In genomic region chr3:121834079-121834730, GRCh38 we compare ENCODE assay signal across 8 cellular contexts. TPM values are rescaled to one million over a fixed set of nuclear protein-coding genes. Genes with fewer than 3 reads are reported as not detected.
DNase-seq lines count a peak whose midpoint lies in the region; ATAC-seq and TF ChIP-seq lines count a peak whose summit lies in the region.

No MANE protein-coding gene starts in this region.

- peak overlapping the region; percentile 66 to 91 (median 88) for H3K27ac ChIP-seq in BLaER1 treated with 17β-estradiol and CSF1 and Interleukin-3, amounts not matched to agents 10 nM and 100 nM
- no peak overlapping the region for H3K27ac ChIP-seq in neural progenitor cell

- H3K27ac Mint-ChIP-seq in T-cell: peak overlapping the region; percentile 91 to 95
- H3K27ac Mint-ChIP-seq in neural progenitor cell: peak overlapping the region; percentile 87

- peaks cover 30% of the 10 kb centered on the region for H3K79me2 ChIP-seq in neural progenitor cell (ENCODE audit: low read depth)

- H3K9me3 Mint-ChIP-seq in T-cell (no peaks in the 10 kb centered on the region), neural progenitor cell (no peaks in the 10 kb centered on the region)

- H2AFZ ChIP-seq in neural progenitor cell (replicated peaks): peak overlapping the region; percentile 58

- H3K9ac ChIP-seq in BLaER1 treated with 17β-estradiol and CSF1 and Interleukin-3, amounts not matched to agents 10 nM and 100 nM: peak overlapping the region; percentile 85 to 92 (median 91)
- H3K9ac ChIP-seq in neural progenitor cell: peak overlapping the region; percentile 51

- peak overlapping the region; percentile 87 to 99 (median 92) for H3K4me2 ChIP-seq in BLaER1 treated with 17β-estradiol and CSF1 and Interleukin-3, amounts not matched to agents 10 nM and 100 nM
- peak overlapping the region; percentile 76 for H3K4me2 ChIP-seq in neural progenitor cell

- DNase-seq in H7: peak; percentile 29
- DNase-seq in T-cell: peak in 1 of 34 experiments; percentile 2
- peak; percentile 15 for DNase-seq in fibroblast of mammary gland (ENCODE audit: low read depth)
- DNase-seq in neural progenitor cell (ENCODE audit: low spot score): peak; percentile 38
- no peak for DNase-seq in stimulated activated naive CD4-positive, alpha-beta T cell treated with Interleukin-2 at 50 U/mL for 16 hours (lab: John Stamatoyannopoulos, UW)

- peaks cover 0 to 25% (median 3%) of the 10 kb centered on the region in 11 experiments; a peak in 7 of 22 replicates for H4K20me1 ChIP-seq in BLaER1 treated with 17β-estradiol and CSF1 and Interleukin-3, amounts not matched to agents 10 nM and 100 nM
- H4K20me1 ChIP-seq in neural progenitor cell (ENCODE audit: low read depth): no peaks in the 10 kb centered on the region

- peaks cover 32 to 42% (median 37%) of the 10 kb centered on the region in 10 experiments for H3K4me1 ChIP-seq in BLaER1 treated with 17β-estradiol and CSF1 and Interleukin-3, amounts not matched to agents 10 nM and 100 nM
- peaks cover 14% of the 10 kb centered on the region for H3K4me1 ChIP-seq in neural progenitor cell

- POLR2A ChIA-PET in T-cell (lab: Charles Lee): interaction anchor here in 1 of 2 donors (0.6 to 1.0 kb wide), 6 partner anchors 13 to 583 kb away, joined by 3 to 7 read pairs (median 4); partner anchors contain the start of genes FAM162A, GOLGB1 and HCLS1

- peaks cover 0 to 7% (median 4%) of the 10 kb centered on the region in 11 experiments; a peak in 13 of 22 replicates for H3K9me3 ChIP-seq in BLaER1 treated with 17β-estradiol and CSF1 and Interleukin-3, amounts not matched to agents 10 nM and 100 nM (replicated peaks in 1 of 11)
- no peaks in the 10 kb centered on the region for H3K9me3 ChIP-seq in neural progenitor cell (ENCODE audit: low read depth)

- no peaks in the 10 kb centered on the region for H3F3A ChIP-seq in neural progenitor cell (ENCODE audit: low read depth)

- no peaks in the 10 kb centered on the region for H3K27me3 Mint-ChIP-seq in T-cell
- H3K27me3 Mint-ChIP-seq in neural progenitor cell (ENCODE audit: insufficient read depth, low read depth): no peaks in the 10 kb centered on the region

- peak overlapping the region; percentile 72 to 92 (median 82) for H3K4me3 ChIP-seq in BLaER1 treated with 17β-estradiol and CSF1 and Interleukin-3, amounts not matched to agents 10 nM and 100 nM
- H3K4me3 ChIP-seq in H7 (ENCODE audit: insufficient read depth, low read depth, low read length): peak overlapping the region; percentile 71
- peak overlapping the region; percentile 85 for H3K4me3 ChIP-seq in fibroblast of mammary gland (ENCODE audit: control insufficient read depth, low read depth, low read length)
- peak overlapping the region; percentile 76 for H3K4me3 ChIP-seq in neural progenitor cell

- peaks cover 51 to 61% (median 60%) of the 10 kb centered on the region in 3 donors for H3K4me1 Mint-ChIP-seq in T-cell
- peaks cover 13% of the 10 kb centered on the region for H3K4me1 Mint-ChIP-seq in neural progenitor cell

- H3K27me3 ChIP-seq in BLaER1 treated with 17β-estradiol and CSF1 and Interleukin-3, amounts not matched to agents 10 nM and 100 nM: no peaks in the 10 kb centered on the region
- H3K27me3 ChIP-seq in H7 (ENCODE audit: control insufficient read depth, insufficient read depth, low read length): peaks cover 4% of the 10 kb centered on the region
- H3K27me3 ChIP-seq in neural progenitor cell: peaks cover 20% of the 10 kb centered on the region

- TF ChIP-seq CTCF in fibroblast of mammary gland (conservative IDR thresholded peaks at IDR 0.05; ENCODE audit: control insufficient read depth, insufficient read depth, low read depth, low read length) (no peak), neural progenitor cell (IDR thresholded peaks at IDR 0.05) (no peak)

- H3K36me3 Mint-ChIP-seq in T-cell: peaks cover 26% of the 10 kb centered on the region
- peaks cover 15% of the 10 kb centered on the region for H3K36me3 Mint-ChIP-seq in neural progenitor cell

- ATAC-seq in T-cell (replicated peaks in 1 of 4) (peak in 1 of 4 experiments; percentile 0), GM21737 (IDR thresholded peaks at IDR 0.05; ENCODE audit: unreplicated experiment) (no peak), HG03139 (IDR thresholded peaks at IDR 0.05; ENCODE audit: unreplicated experiment) (no peak)

- H3K4me3 Mint-ChIP-seq in T-cell (peak overlapping the region; percentile 90 to 98 (median 95)), neural progenitor cell (peak overlapping the region; percentile 94)

- CTCF ChIA-PET in T-cell (lab: Charles Lee): interaction anchor here in 1 of 2 donors (0.9 kb wide), 1 partner anchor 174 kb away, joined by 3 read pairs; no protein-coding TSS in a partner anchor

- peaks cover 27 to 69% (median 52%) of the 10 kb centered on the region in 11 experiments; a peak in 21 of 22 replicates for H3K36me3 ChIP-seq in BLaER1 treated with 17β-estradiol and CSF1 and Interleukin-3, amounts not matched to agents 10 nM and 100 nM
- H3K36me3 ChIP-seq in H7 (replicated peaks; ENCODE audit: control insufficient read depth, insufficient read depth, low read length) (no peaks in the 10 kb centered on the region; the same call in 1 of the 2 replicates), neural progenitor cell (peaks cover 17% of the 10 kb centered on the region)

RNA-seq across cellular contexts. Expression of gene IQCB1, which starts 0.7 kb away (rescaled TPM):
- total RNA-seq in H7 (2014; rRNA removed; shearing (Covaris generic)): 26.4 and 44.6 TPM in 2 replicates
- total RNA-seq in T-cell (10 to 100 TPM; 24.9 to 44.5 (median 25.9) TPM), neural progenitor cell (ENCODE audit: low replicate concordance) (53.7 and 89.6 TPM in 2 replicates)

RNA-seq across cellular contexts. Expression of gene EAF2, which starts 0.8 kb away (rescaled TPM):
- total RNA-seq in H7 (2014; rRNA removed; shearing (Covaris generic)): 3.9 and 5.5 TPM in 2 replicates
- 1 to 10 TPM; 4.4 to 9.2 (median 5.4) TPM for total RNA-seq in T-cell
- 1.2 and 8.5 TPM in 2 replicates for total RNA-seq in neural progenitor cell (ENCODE audit: low replicate concordance)

RNA-seq across cellular contexts. Expression of gene SLC15A2, which starts 60.0 kb away (rescaled TPM):
- total RNA-seq in H7 (2014; rRNA removed; shearing (Covaris generic)): 0.76 and 1.7 TPM in 2 replicates
- total RNA-seq in T-cell (1 to 10 TPM; 1.6 to 3.0 (median 1.8) TPM), neural progenitor cell (ENCODE audit: low replicate concordance) (1.0 TPM in 2 replicates)
